Comparison of ENCODE assay signal across 8 cellular contexts in genomic region chr4:122652379-122652778, GRCh38. TPM values are rescaled to one million over a fixed set of nuclear protein-coding genes. Genes with fewer than 3 reads are reported as not detected.
A peak's percentile ranks its signal among the peaks of the same experiment; 100 is the strongest.
DNase-seq lines count a peak whose midpoint lies in the region; ATAC-seq, FAIRE-seq and TF ChIP-seq lines count a peak whose summit lies in the region.

No MANE protein-coding gene starts in this region.

- H3K4me3 ChIP-seq in spleen, result no peak overlapping the region

- H3K27ac Mint-ChIP-seq in activated naive CD4-positive, alpha-beta T cell treated with anti-CD3 and anti-CD28 coated beads, Interleukin-2, amount 50 U/mL, for 24 hours, result peak overlapping the region; percentile 17

- FAIRE-seq in islet of Langerhans (lab: Jason Lieb, UNC), result peak; percentile 100

- intact Hi-C loops in spleen (cut with DNase I; ENCODE audit: low total_unique reads), result no loop called here

- WGBS in spleen, 5 donors, result 88 to 97% (median 94%) methylated on average over 1 of the region's 3 CpGs

- no peaks in the 10 kb centered on the region for H3K27me3 ChIP-seq in spleen (replicated peaks in 1 of 7)

- no peaks in the 10 kb centered on the region for H3K27me3 Mint-ChIP-seq in activated naive CD4-positive, alpha-beta T cell treated with anti-CD3 and anti-CD28 coated beads, Interleukin-2, amount 50 U/mL, for 24 hours

- DNase-seq in SKM-1 (lab: John Stamatoyannopoulos, UW; ENCODE audit: unreplicated experiment), result peak; percentile 28
- DNase-seq in SKM-1 treated with dmso at 0.1 percent for 144 hours (lab: John Stamatoyannopoulos, UW; ENCODE audit: unreplicated experiment), result no peak
- DNase-seq in NCI-H226, result peak; percentile 9
- peak; percentile 57 for DNase-seq in stromal cell of bone marrow (ENCODE audit: low read depth)
- no peak for DNase-seq in spleen

- H3K4me1 ChIP-seq in spleen, result no peaks in the 10 kb centered on the region

- no peak for ATAC-seq in HG03457 (IDR thresholded peaks at IDR 0.05; ENCODE audit: unreplicated experiment)

- peaks cover 5% of the 10 kb centered on the region for H3K4me1 Mint-ChIP-seq in activated naive CD4-positive, alpha-beta T cell treated with anti-CD3 and anti-CD28 coated beads, Interleukin-2, amount 50 U/mL, for 24 hours

- no peak overlapping the region for H3K27ac ChIP-seq in spleen

- H3K36me3 Mint-ChIP-seq in activated naive CD4-positive, alpha-beta T cell treated with anti-CD3 and anti-CD28 coated beads, Interleukin-2, amount 50 U/mL, for 24 hours, result peaks cover 2% of the 10 kb centered on the region

- no peak for TF ChIP-seq POLR2A in spleen (IDR thresholded peaks at IDR 0.05)

- no peaks in the 10 kb centered on the region for H3K36me3 ChIP-seq in spleen

- peak in 5 of 11 experiments; percentile 26 to 43 (median 32) for TF ChIP-seq CTCF in spleen (IDR thresholded peaks at IDR 0.05 in 8 of 11, conservative IDR thresholded peaks at IDR 0.05 in 3 of 11)

- H3K9me3 ChIP-seq in spleen, result peaks cover 0 to 7% (median 3%) of the 10 kb centered on the region in 8 donors

- H3K9me3 Mint-ChIP-seq in activated naive CD4-positive, alpha-beta T cell treated with anti-CD3 and anti-CD28 coated beads, Interleukin-2, amount 50 U/mL, for 24 hours, result peaks cover 5% of the 10 kb centered on the region

- H3K4me3 Mint-ChIP-seq in activated naive CD4-positive, alpha-beta T cell treated with anti-CD3 and anti-CD28 coated beads, Interleukin-2, amount 50 U/mL, for 24 hours, result no peak overlapping the region

RNA-seq across cellular contexts. Expression of gene IL21, which starts 31.5 kb away (rescaled TPM):
- under 1 TPM in 2 of 7 donors, not detected in 5; 0.20 TPM for total RNA-seq in spleen
- polyA plus RNA-seq in spleen, result under 1 TPM; 0.09 to 0.10 (median 0.09) TPM

Comparison
In these comparisons a context has a peak if more than half of its experiments do, and no peak if none do; other contexts are left out.
1. DNase-seq: peak in SKM-1 (single experiment), NCI-H226 (single experiment) and stromal cell of bone marrow (single experiment); none in SKM-1 treated with dmso at 0.1 percent for 144 hours (single experiment) and spleen (single experiment).